In the genomic region with DNA sequence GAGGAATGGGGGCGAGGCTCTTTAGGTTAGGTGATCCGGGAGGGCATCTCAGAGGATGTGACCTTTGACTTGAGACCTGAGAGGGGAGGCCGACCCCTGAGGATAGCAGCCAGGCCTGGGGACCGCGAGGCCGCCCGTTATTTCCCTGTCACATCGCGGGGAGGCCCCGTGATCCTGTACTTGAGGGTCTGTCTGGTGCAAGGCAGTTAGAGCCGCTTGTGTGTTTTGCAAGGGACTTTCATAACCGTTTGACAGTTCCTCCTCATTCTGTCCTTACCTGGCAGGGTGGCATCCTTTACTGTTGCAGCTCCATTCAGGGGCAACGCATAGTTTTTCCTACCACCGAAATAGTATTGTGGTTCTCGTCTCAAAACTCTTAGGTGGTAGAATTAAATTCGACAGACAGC, we compare ENCODE assay signal across 8 cellular contexts. TPM values are rescaled to one million over a fixed set of nuclear protein-coding genes. Genes with fewer than 3 reads are reported as not detected.
DNase-seq lines count a peak whose midpoint lies in the region; ATAC-seq and TF ChIP-seq lines count a peak whose summit lies in the region.

No MANE protein-coding gene starts in this region.

- H3K9ac ChIP-seq in Loucy (ENCODE audit: low read depth, low read length, poor library complexity, severe bottlenecking) = peak overlapping the region; percentile 94

- 4% methylated on average over 11 to 15 of the region's 16 CpGs for WGBS in mesodermal cell (ENCODE audit: insufficient coverage in 2 of 2), 2 experiments

- no peaks in the 10 kb centered on the region for H3K9me2 ChIP-seq in Loucy (replicated peaks; ENCODE audit: low read depth, low read length)

- no peak for DNase-seq in T-helper 2 cell treated with Interferon-gamma antibody and Interleukin-4, amounts not matched to agents 5 μg/mL and 100 μg/mL, for 36 hours (ENCODE audit: low spot score)
- DNase-seq in T-helper 2 cell (no peak), astrocyte of the cerebellum (ENCODE audit: low read depth) (no peak), HT-29 (ENCODE audit: low spot score) (no peak)

- no peaks in the 10 kb centered on the region for H3K36me3 ChIP-seq in Loucy (ENCODE audit: insufficient read depth, low read length)
- no peaks in the 10 kb centered on the region for H3K36me3 ChIP-seq in mesodermal cell (ENCODE audit: control insufficient read depth, insufficient read depth, low read length)

- ATAC-seq in GM21723 (IDR thresholded peaks at IDR 0.05; ENCODE audit: unreplicated experiment) = peak; percentile 31
- no peak for ATAC-seq in HG02571 (IDR thresholded peaks at IDR 0.05; ENCODE audit: unreplicated experiment)

- no peaks in the 10 kb centered on the region for H3K27me3 ChIP-seq in Loucy (ENCODE audit: insufficient read depth, low read length, poor library complexity, severe bottlenecking)

- H3K4me2 ChIP-seq in Loucy (ENCODE audit: low read depth, low read length, poor library complexity, severe bottlenecking) = peak overlapping the region; percentile 92

- peaks cover 30% of the 10 kb centered on the region for H3K4me1 Mint-ChIP-seq in T-helper 2 cell treated with Interferon-gamma antibody and Interleukin-4, amounts not matched to agents 5 μg/mL and 100 μg/mL, for 36 hours (ENCODE audit: low read depth)

- peak overlapping the region; percentile 88 for H3K4me3 ChIP-seq in Loucy (ENCODE audit: low read length, poor library complexity, severe bottlenecking)
- peak overlapping the region; percentile 87 for H3K4me3 ChIP-seq in astrocyte of the cerebellum (ENCODE audit: low read depth, low read length)
- H3K4me3 ChIP-seq in mesodermal cell (ENCODE audit: extremely low read depth, insufficient read depth, low read length, poor library complexity, severe bottlenecking) = peak overlapping the region; percentile 88

- in situ Hi-C loops in astrocyte of the cerebellum (cut with HindIII; ENCODE audit: low sequenced_read_pairs) = no loop called here

- H3K27ac ChIP-seq in mesodermal cell (ENCODE audit: low read depth, low read length, severe bottlenecking) = peak overlapping the region; percentile 78

- peak overlapping the region; percentile 73 for H2AFZ ChIP-seq in Loucy (ENCODE audit: low read length)

- H3K9me3 ChIP-seq in Loucy (ENCODE audit: insufficient read depth, low read depth, low read length) (no peaks in the 10 kb centered on the region), mesodermal cell (ENCODE audit: control insufficient read depth, low read length) (no peaks in the 10 kb centered on the region)

- H3K4me1 ChIP-seq in Loucy (ENCODE audit: insufficient read depth, low read length, poor library complexity, severe bottlenecking) (peaks cover 41% of the 10 kb centered on the region), mesodermal cell (ENCODE audit: control insufficient read depth, insufficient read depth, low read length, poor library complexity, severe bottlenecking) (peaks cover 9% of the 10 kb centered on the region)

- H3K9me3 Mint-ChIP-seq in T-helper 2 cell treated with Interferon-gamma antibody and Interleukin-4, amounts not matched to agents 5 μg/mL and 100 μg/mL, for 36 hours = no peaks in the 10 kb centered on the region

- peaks cover 56% of the 10 kb centered on the region for H4K20me1 ChIP-seq in Loucy (ENCODE audit: insufficient read depth, low read length, poor library complexity, severe bottlenecking)

- peak overlapping the region; percentile 90 for H3K4me3 Mint-ChIP-seq in T-helper 2 cell treated with Interferon-gamma antibody and Interleukin-4, amounts not matched to agents 5 μg/mL and 100 μg/mL, for 36 hours

- peaks cover 3% of the 10 kb centered on the region for H3K36me3 Mint-ChIP-seq in T-helper 2 cell treated with Interferon-gamma antibody and Interleukin-4, amounts not matched to agents 5 μg/mL and 100 μg/mL, for 36 hours (ENCODE audit: low read depth)

- H3K27me3 Mint-ChIP-seq in T-helper 2 cell treated with Interferon-gamma antibody and Interleukin-4, amounts not matched to agents 5 μg/mL and 100 μg/mL, for 36 hours (ENCODE audit: low read depth) = peaks cover 6% of the 10 kb centered on the region

- no peaks in the 10 kb centered on the region for H3F3A ChIP-seq in Loucy (ENCODE audit: low read depth)

- TF ChIP-seq CTCF in Loucy (conservative IDR thresholded peaks at IDR 0.05; ENCODE audit: low read length) = no peak
- no peak for TF ChIP-seq CTCF in astrocyte of the cerebellum (IDR thresholded peaks at IDR 0.05; ENCODE audit: low read depth, low read length, missing control alignments)

- H3K27ac Mint-ChIP-seq in T-helper 2 cell treated with Interferon-gamma antibody and Interleukin-4, amounts not matched to agents 5 μg/mL and 100 μg/mL, for 36 hours = peak overlapping the region; percentile 86

- H3K79me2 ChIP-seq in Loucy (ENCODE audit: insufficient read depth, low read length) = peaks cover 56% of the 10 kb centered on the region

RNA-seq across cellular contexts. Expression of a gene that starts 0.8 kb away (rescaled TPM):
- polyA plus RNA-seq in mesodermal cell (2013, experiment 1 of 2) = 30.3 TPM
- polyA plus RNA-seq in mesodermal cell (2013, experiment 2 of 2) = 34.7 TPM
- 13.3 and 14.6 TPM in 2 replicates for total RNA-seq in HT-29 (2014; rRNA removed; shearing (Covaris generic))
